ENCODE assay signal across 26 cellular contexts in genomic region chr15:66945842-66946241, GRCh38.
"Had no signal": no experiment of that assay in that cellular context is flagged by ENCODE, and none has a peak within 500 bp of the region (broad histone marks: within the 10 kb centered on the region; RNA-seq: fewer than 3 reads in every experiment).

No MANE protein-coding gene starts in this region.

- H3K9ac ChIP-seq: parathyroid adenoma had no signal

- H3K9me3 ChIP-seq: esophagus squamous epithelium, mucosa of descending colon, spleen, testis had no signal

- H3K4me1 ChIP-seq: parathyroid adenoma, testis had no signal

- H3K27me3 ChIP-seq: brain microvascular endothelial cell, esophagus squamous epithelium, heart right ventricle, spleen, testis had no signal

- H2AFZ ChIP-seq: parathyroid adenoma had no signal

- H3K36me3 ChIP-seq: brain microvascular endothelial cell, esophagus squamous epithelium, heart right ventricle, spleen had no signal

- H3K4me3 ChIP-seq: esophagus squamous epithelium, heart right ventricle, lung, mucosa of descending colon, spleen, testis had no signal

- H3K27ac ChIP-seq: brain microvascular endothelial cell, epithelial cell of prostate, esophagus squamous epithelium, heart right ventricle, parathyroid adenoma, spleen, testis, VCaP had no signal

- DNase-seq: activated CD4-positive, alpha-beta T cell treated with anti-CD3 and anti-CD28 coated beads for 4 hours; activated CD4-positive, alpha-beta T cell treated with anti-CD3 and anti-CD28 coated beads, Interleukin-2, amount 50 U/mL, for 48 hours; activated CD8-positive, alpha-beta memory T cell treated with anti-CD3 and anti-CD28 coated beads, Interleukin-2, amount 50 U/mL, for 4 hours; activated gamma-delta T cell; activated naive CD4-positive, alpha-beta T cell treated with anti-CD3 and anti-CD28 coated beads, Interleukin-2, amount 10 ng/mL, durations not matched to agents 7 days and 5 days; activated naive CD8-positive, alpha-beta T cell treated with anti-CD3 and anti-CD28 coated beads, Interleukin-2, amount 10 ng/mL, durations not matched to agents 7 days and 5 days; activated T-cell treated with anti-CD3 and anti-CD28 coated beads, Interleukin-2, amount 50 U/mL, for 1 hour; amniotic stem cell; brain microvascular endothelial cell; cortex of kidney; esophagus squamous epithelium; foreskin melanocyte; heart right ventricle; mesendoderm; mucosa of descending colon; nephron progenitor cell; right cardiac atrium; spleen; stimulated activated naive CD4-positive, alpha-beta T cell treated with Interleukin-2 at 50 U/mL for 16 hours; T-cell; testis; trophoblast cell had no signal
